ENCODE assay signal across 14 cellular contexts in the genomic region with DNA sequence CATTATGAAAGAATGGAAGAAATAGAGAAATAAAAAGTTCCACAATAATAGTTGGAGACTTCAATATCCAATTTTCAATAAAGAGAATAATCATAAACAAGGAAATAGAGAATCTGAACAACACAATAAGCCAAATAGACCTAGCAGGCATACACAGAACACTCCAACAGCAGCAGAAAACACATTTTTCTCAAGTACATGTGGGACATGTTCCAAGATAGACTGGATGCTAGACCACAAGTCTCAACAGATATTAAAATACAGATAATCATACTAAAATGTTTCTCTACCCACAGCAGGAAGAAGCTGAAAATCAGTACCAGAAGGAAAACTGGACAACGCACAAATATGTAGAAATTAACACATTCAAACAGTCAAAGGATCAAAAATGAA.
DNase-seq lines count a peak whose midpoint lies in the region; ATAC-seq and TF ChIP-seq lines count a peak whose summit lies in the region.
"Had no signal": no experiment of that assay in that cellular context is flagged by ENCODE, and none has a peak within 500 bp of the region (broad histone marks: within the 10 kb centered on the region; RNA-seq: fewer than 3 reads in every experiment).

No MANE protein-coding gene starts in this region.

- no peak for DNase-seq in left ventricle myocardium inferior
- DNase-seq in heart left ventricle = no peak
- DNase-seq in activated naive CD8-positive, alpha-beta T cell treated with anti-CD3 and anti-CD28 coated beads, Interleukin-2, amount 50 U/mL, for 24 hours = no peak
- DNase-seq in iris pigment epithelial cell (ENCODE audit: low read depth) = peak; percentile 77
- no peak for DNase-seq in activated T-helper 1 cell treated with anti-CD3 and anti-CD28 coated beads, Interleukin-12 subunit alpha, Interleukin-12 subunit beta, Interleukin-2, Interleukin-4 antibody, amounts not matched to agents 30 ng/mL and 10 ng/mL and 1 ng/mL, durations not matched to agents 14 hours and 24 hours and 36 hours (ENCODE audit: low spot score)
- DNase-seq in left colon = no peak
- DNase-seq in GF-D8 (lab: John Stamatoyannopoulos, UW) = no peak
- DNase-seq: activated CD8-positive, alpha-beta memory T cell treated with anti-CD3 and anti-CD28 coated beads, Interleukin-2, amount 50 U/mL, for 48 hours; BE2C; H9; NCI-H2081 treated with DMSO at 0.1 percent for 48 hours; Peyer's patch had no signal

- peaks cover 25% of the 10 kb centered on the region for H3K4me1 Mint-ChIP-seq in activated naive CD8-positive, alpha-beta T cell treated with anti-CD3 and anti-CD28 coated beads, Interleukin-2, amount 50 U/mL, for 24 hours
- H3K4me1 Mint-ChIP-seq in activated T-helper 1 cell treated with anti-CD3 and anti-CD28 coated beads, Interleukin-12 subunit alpha, Interleukin-12 subunit beta, Interleukin-2, Interleukin-4 antibody, amounts not matched to agents 30 ng/mL and 10 ng/mL and 1 ng/mL, durations not matched to agents 14 hours and 24 hours and 36 hours (ENCODE audit: low read depth) = peaks cover 19% of the 10 kb centered on the region

- H3K27ac Mint-ChIP-seq in activated naive CD8-positive, alpha-beta T cell treated with anti-CD3 and anti-CD28 coated beads, Interleukin-2, amount 50 U/mL, for 24 hours = peak overlapping the region; percentile 13
- no peak overlapping the region for H3K27ac Mint-ChIP-seq in activated T-helper 1 cell treated with anti-CD3 and anti-CD28 coated beads, Interleukin-12 subunit alpha, Interleukin-12 subunit beta, Interleukin-2, Interleukin-4 antibody, amounts not matched to agents 30 ng/mL and 10 ng/mL and 1 ng/mL, durations not matched to agents 14 hours and 24 hours and 36 hours

- 76 to 81% (median 79%) methylated on average over 1 of the region's 1 CpG for WGBS in heart left ventricle, 4 donors

- H3K27me3 ChIP-seq in left ventricle myocardium inferior (ENCODE audit: low read depth) (no peaks in the 10 kb centered on the region), heart left ventricle (no peaks in the 10 kb centered on the region)
- H3K27me3 ChIP-seq: BE2C, cardiac muscle cell, Peyer's patch had no signal

- TF ChIP-seq POLR2A in heart left ventricle (IDR thresholded peaks at IDR 0.05) = no peak

- H3K27ac ChIP-seq in left ventricle myocardium inferior (replicated peaks) (peak overlapping the region; percentile 69), heart left ventricle (peak overlapping the region in 2 of 12 donors; percentile 28 to 61)
- H3K27ac ChIP-seq: cardiac muscle cell, Peyer's patch had no signal

- peaks cover 47% of the 10 kb centered on the region for H3K4me1 ChIP-seq in left ventricle myocardium inferior
- H3K4me1 ChIP-seq in heart left ventricle = peaks cover 0 to 42% (median 17%) of the 10 kb centered on the region in 12 donors
- H3K4me1 ChIP-seq: BE2C, Peyer's patch had no signal

- peaks cover 48% of the 10 kb centered on the region for H3K36me3 Mint-ChIP-seq in activated naive CD8-positive, alpha-beta T cell treated with anti-CD3 and anti-CD28 coated beads, Interleukin-2, amount 50 U/mL, for 24 hours (ENCODE audit: low read depth)
- H3K36me3 Mint-ChIP-seq in activated T-helper 1 cell treated with anti-CD3 and anti-CD28 coated beads, Interleukin-12 subunit alpha, Interleukin-12 subunit beta, Interleukin-2, Interleukin-4 antibody, amounts not matched to agents 30 ng/mL and 10 ng/mL and 1 ng/mL, durations not matched to agents 14 hours and 24 hours and 36 hours (ENCODE audit: low read depth) = peaks cover 38% of the 10 kb centered on the region

- H3K36me3 ChIP-seq in left ventricle myocardium inferior (peaks cover 19% of the 10 kb centered on the region), heart left ventricle (peaks cover 0 to 19% (median 3%) of the 10 kb centered on the region in 9 donors)
- H3K36me3 ChIP-seq: BE2C, cardiac muscle cell had no signal

- peaks cover 13% of the 10 kb centered on the region for H3K9me3 Mint-ChIP-seq in activated naive CD8-positive, alpha-beta T cell treated with anti-CD3 and anti-CD28 coated beads, Interleukin-2, amount 50 U/mL, for 24 hours
- H3K9me3 Mint-ChIP-seq in activated T-helper 1 cell treated with anti-CD3 and anti-CD28 coated beads, Interleukin-12 subunit alpha, Interleukin-12 subunit beta, Interleukin-2, Interleukin-4 antibody, amounts not matched to agents 30 ng/mL and 10 ng/mL and 1 ng/mL, durations not matched to agents 14 hours and 24 hours and 36 hours = peaks cover 8% of the 10 kb centered on the region

- H3K9me3 ChIP-seq in left ventricle myocardium inferior (replicated peaks) (peaks cover 17% of the 10 kb centered on the region), heart left ventricle (peaks cover 0 to 22% (median 11%) of the 10 kb centered on the region in 12 donors)
- H3K9me3 ChIP-seq: BE2C, Peyer's patch had no signal

- ATAC-seq in heart left ventricle = no peak
- no peak for ATAC-seq in activated naive CD8-positive, alpha-beta T cell treated with anti-CD3 and anti-CD28 coated beads, Interleukin-2, amount 50 U/mL, for 24 hours
- ATAC-seq in left colon = no peak
- ATAC-seq in GM18511 (IDR thresholded peaks at IDR 0.05; ENCODE audit: unreplicated experiment) = no peak

- no peaks in the 10 kb centered on the region for H3K27me3 Mint-ChIP-seq in activated naive CD8-positive, alpha-beta T cell treated with anti-CD3 and anti-CD28 coated beads, Interleukin-2, amount 50 U/mL, for 24 hours
- no peaks in the 10 kb centered on the region for H3K27me3 Mint-ChIP-seq in activated T-helper 1 cell treated with anti-CD3 and anti-CD28 coated beads, Interleukin-12 subunit alpha, Interleukin-12 subunit beta, Interleukin-2, Interleukin-4 antibody, amounts not matched to agents 30 ng/mL and 10 ng/mL and 1 ng/mL, durations not matched to agents 14 hours and 24 hours and 36 hours (ENCODE audit: insufficient read depth)

- H3K4me3 Mint-ChIP-seq in activated naive CD8-positive, alpha-beta T cell treated with anti-CD3 and anti-CD28 coated beads, Interleukin-2, amount 50 U/mL, for 24 hours = no peak overlapping the region
- no peak overlapping the region for H3K4me3 Mint-ChIP-seq in activated T-helper 1 cell treated with anti-CD3 and anti-CD28 coated beads, Interleukin-12 subunit alpha, Interleukin-12 subunit beta, Interleukin-2, Interleukin-4 antibody, amounts not matched to agents 30 ng/mL and 10 ng/mL and 1 ng/mL, durations not matched to agents 14 hours and 24 hours and 36 hours
- H3K4me3 Mint-ChIP-seq: H9 had no signal

- no peak overlapping the region for H3K4me3 ChIP-seq in left ventricle myocardium inferior
- no peak overlapping the region for H3K4me3 ChIP-seq in heart left ventricle
- H3K4me3 ChIP-seq: cardiac muscle cell, Peyer's patch had no signal

- TF ChIP-seq CTCF in left ventricle myocardium inferior (IDR thresholded peaks at IDR 0.05; ENCODE audit: borderline replicate concordance) (no peak), heart left ventricle (IDR thresholded peaks at IDR 0.05) (no peak)

- intact Hi-C loops in left ventricle myocardium inferior (cut with micrococcal nuclease) = no loop called here
- intact Hi-C loops in heart left ventricle (cut with DNase I) = loop anchor here in 2 of 10 donors (10.0 kb wide), 1 partner anchor 118 kb away; the partner anchor contains the start of gene USP34 (in 2 of the 2)
- intact Hi-C loops in activated T-helper 1 cell treated with anti-CD3 and anti-CD28 coated beads, Interleukin-12 subunit alpha, Interleukin-12 subunit beta, Interleukin-2, Interleukin-4 antibody, amounts not matched to agents 30 ng/mL and 10 ng/mL and 1 ng/mL, durations not matched to agents 14 hours and 24 hours and 36 hours (cut with micrococcal nuclease) = no loop called here
- intact Hi-C loops in left colon (cut with DNase I, micrococcal nuclease) = no loop called here
